9 cellular contexts compared by ENCODE assay signal in genomic region chr1:109619405-109619654, GRCh38. TPM values are rescaled to one million over a fixed set of nuclear protein-coding genes. Genes with fewer than 3 reads are reported as not detected.
DNase-seq lines count a peak whose midpoint lies in the region; ATAC-seq and TF ChIP-seq lines count a peak whose summit lies in the region.
"Had no signal": no experiment of that assay in that cellular context is flagged by ENCODE, and none has a peak within 500 bp of the region (broad histone marks: within the 10 kb centered on the region; RNA-seq: fewer than 3 reads in every experiment).

GNAT2 (minus strand) TSS chr1:109619616; CDS start chr1:109612870, 6,746 bp downstream.

- H3K4me3 ChIP-seq in right atrium auricular region (peak within 1 kb of the TSS; percentile 51 to 59), breast epithelium (peak within 1 kb of the TSS; percentile 70 to 79 (median 76)), mononuclear cell (ENCODE audit: low read length) (peak within 1 kb of the TSS; percentile 61)

- DNase-seq in right atrium auricular region (ENCODE audit: low spot score), result no peak
- DNase-seq in Right ventricle myocardium inferior (ENCODE audit: missing footprints), result no peak
- DNase-seq in breast epithelium (ENCODE audit: low spot score in 2 of 2), result no peak
- DNase-seq in GM19238 (ENCODE audit: insufficient read length, low spot score), result no peak
- DNase-seq in HK-2 (ENCODE audit: unreplicated experiment), result no peak
- no peak for DNase-seq in SKM-1 treated with dmso at 0.1 percent for 144 hours (lab: John Stamatoyannopoulos, UW; ENCODE audit: unreplicated experiment)

- H3K27me3 ChIP-seq in right atrium auricular region (no peaks in the 10 kb centered on the region), breast epithelium (no peaks in the 10 kb centered on the region), mononuclear cell (ENCODE audit: insufficient read depth, low read length) (no peaks in the 10 kb centered on the region)

- H3K9me3 ChIP-seq in right atrium auricular region (no peaks in the 10 kb centered on the region), breast epithelium (no peaks in the 10 kb centered on the region), mononuclear cell (ENCODE audit: low read depth, low read length) (no peaks in the 10 kb centered on the region)

- H3K27ac ChIP-seq in right atrium auricular region (peak within 1 kb of the TSS; percentile 79 to 85), breast epithelium (peak within 1 kb of the TSS; percentile 85 to 89)

- intact Hi-C loops in Right ventricle myocardium inferior (cut with DNase I), result loop anchor here (5.0 kb wide), 1 partner anchor 42 kb away; no protein-coding TSS in a partner anchor
- intact Hi-C loops in breast epithelium (cut with DNase I; ENCODE audit: low total_unique reads), result no loop called here

- TF ChIP-seq CTCF in right atrium auricular region (IDR thresholded peaks at IDR 0.05) (no peak), breast epithelium (IDR thresholded peaks at IDR 0.05) (no peak)

- H3K36me3 ChIP-seq in right atrium auricular region (no peaks in the 10 kb centered on the region), breast epithelium (no peaks in the 10 kb centered on the region)

- H3K4me1 ChIP-seq in right atrium auricular region (peaks cover 0 to 57% of the 10 kb centered on the region in 2 donors), breast epithelium (peaks cover 0 to 15% of the 10 kb centered on the region in 2 donors), mononuclear cell (ENCODE audit: insufficient read depth, low read length) (peaks cover 87% of the 10 kb centered on the region)

- TF ChIP-seq POLR2A in breast epithelium (IDR thresholded peaks at IDR 0.05), result no peak

- no peak for ATAC-seq in Right ventricle myocardium inferior
- no peak for ATAC-seq in GM18498 (IDR thresholded peaks at IDR 0.05; ENCODE audit: unreplicated experiment)

RNA-seq across cellular contexts. Expression of gene GNAT2, which starts in this region (rescaled TPM):
- total RNA-seq in right atrium auricular region, result under 1 TPM in 1 of 2 donors, not detected in 1; 0.59 TPM
- not detected for total RNA-seq in Right ventricle myocardium inferior
- not detected for total RNA-seq in breast epithelium
- total RNA-seq in mononuclear cell, result not detected
- total RNA-seq: T-helper 2 cell treated with Interferon-gamma antibody and Interleukin-4, amounts not matched to agents 100 ng/mL and 5 ng/mL, for 36 hours had no signal
